Comparison of ENCODE assay signal across 2 cellular contexts in the genomic region with DNA sequence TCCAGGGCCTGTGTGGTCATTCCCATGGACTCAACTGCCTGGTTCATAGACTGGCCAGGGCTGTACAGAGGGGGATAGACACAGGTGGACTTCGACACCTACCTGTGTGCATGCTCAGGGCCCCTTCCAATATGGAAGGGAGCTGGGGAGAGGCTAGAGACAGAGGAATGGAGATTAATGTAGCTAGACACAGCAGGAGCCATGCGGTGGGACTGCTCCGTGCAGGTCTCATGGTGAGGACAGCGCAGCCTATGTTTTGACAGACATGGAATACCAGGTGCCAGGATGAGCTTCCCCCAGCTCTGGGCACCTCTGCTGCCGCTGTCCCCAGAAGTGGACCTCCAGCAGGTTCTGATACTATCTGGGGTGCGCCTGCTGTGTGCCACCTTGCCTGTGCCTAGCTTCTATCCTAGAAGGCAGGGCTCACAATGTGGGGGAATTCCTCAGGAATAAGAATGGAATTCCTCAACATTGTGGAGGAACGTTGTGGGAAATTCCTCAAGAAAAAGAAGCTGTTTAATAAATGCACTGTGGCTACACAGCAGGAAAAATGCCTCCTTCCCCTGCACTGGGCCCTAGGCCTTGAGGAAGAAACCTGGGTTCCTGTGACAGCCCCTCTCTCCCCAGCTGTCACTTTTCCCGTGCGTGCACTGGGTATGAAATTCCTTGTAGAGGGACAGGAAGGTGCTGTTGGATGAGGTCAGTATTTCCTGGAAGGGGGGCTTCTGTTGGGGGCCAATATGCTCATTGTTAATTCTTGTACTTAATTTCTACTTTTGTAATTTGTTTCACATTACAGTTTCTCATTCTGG.
TF ChIP-seq lines count a peak whose summit lies in the region.

No MANE protein-coding gene starts in this region.

TF ChIP-seq in GM23338, 12 proteins besides CTCF, POLR2A, EP300 and RAD21 (continues in another document):
- TF ChIP-seq STAT1 (IDR thresholded peaks at IDR 0.05; ENCODE audit: unreplicated experiment) (no peak), CREB1 (CRISPR knock-in tag; IDR thresholded peaks at IDR 0.05; ENCODE audit: low read depth) (no peak), NANOG (IDR thresholded peaks at IDR 0.05; ENCODE audit: borderline replicate concordance) (no peak), EZH2 (IDR thresholded peaks at IDR 0.05; ENCODE audit: low read depth, unreplicated experiment) (no peak), POLR2AphosphoS5 (IDR thresholded peaks at IDR 0.05; ENCODE audit: low read depth) (no peak), ZNF114 (CRISPR knock-in tag; IDR thresholded peaks at IDR 0.05) (no peak), JUNB (IDR thresholded peaks at IDR 0.05; ENCODE audit: unreplicated experiment) (no peak), EZH2phosphoT487 (IDR thresholded peaks at IDR 0.05; ENCODE audit: unreplicated experiment) (no peak), ETS1 (IDR thresholded peaks at IDR 0.05) (no peak), ZNF331 (CRISPR knock-in tag; IDR thresholded peaks at IDR 0.05; ENCODE audit: low read depth) (no peak)
- TF ChIP-seq, protein P1, sequence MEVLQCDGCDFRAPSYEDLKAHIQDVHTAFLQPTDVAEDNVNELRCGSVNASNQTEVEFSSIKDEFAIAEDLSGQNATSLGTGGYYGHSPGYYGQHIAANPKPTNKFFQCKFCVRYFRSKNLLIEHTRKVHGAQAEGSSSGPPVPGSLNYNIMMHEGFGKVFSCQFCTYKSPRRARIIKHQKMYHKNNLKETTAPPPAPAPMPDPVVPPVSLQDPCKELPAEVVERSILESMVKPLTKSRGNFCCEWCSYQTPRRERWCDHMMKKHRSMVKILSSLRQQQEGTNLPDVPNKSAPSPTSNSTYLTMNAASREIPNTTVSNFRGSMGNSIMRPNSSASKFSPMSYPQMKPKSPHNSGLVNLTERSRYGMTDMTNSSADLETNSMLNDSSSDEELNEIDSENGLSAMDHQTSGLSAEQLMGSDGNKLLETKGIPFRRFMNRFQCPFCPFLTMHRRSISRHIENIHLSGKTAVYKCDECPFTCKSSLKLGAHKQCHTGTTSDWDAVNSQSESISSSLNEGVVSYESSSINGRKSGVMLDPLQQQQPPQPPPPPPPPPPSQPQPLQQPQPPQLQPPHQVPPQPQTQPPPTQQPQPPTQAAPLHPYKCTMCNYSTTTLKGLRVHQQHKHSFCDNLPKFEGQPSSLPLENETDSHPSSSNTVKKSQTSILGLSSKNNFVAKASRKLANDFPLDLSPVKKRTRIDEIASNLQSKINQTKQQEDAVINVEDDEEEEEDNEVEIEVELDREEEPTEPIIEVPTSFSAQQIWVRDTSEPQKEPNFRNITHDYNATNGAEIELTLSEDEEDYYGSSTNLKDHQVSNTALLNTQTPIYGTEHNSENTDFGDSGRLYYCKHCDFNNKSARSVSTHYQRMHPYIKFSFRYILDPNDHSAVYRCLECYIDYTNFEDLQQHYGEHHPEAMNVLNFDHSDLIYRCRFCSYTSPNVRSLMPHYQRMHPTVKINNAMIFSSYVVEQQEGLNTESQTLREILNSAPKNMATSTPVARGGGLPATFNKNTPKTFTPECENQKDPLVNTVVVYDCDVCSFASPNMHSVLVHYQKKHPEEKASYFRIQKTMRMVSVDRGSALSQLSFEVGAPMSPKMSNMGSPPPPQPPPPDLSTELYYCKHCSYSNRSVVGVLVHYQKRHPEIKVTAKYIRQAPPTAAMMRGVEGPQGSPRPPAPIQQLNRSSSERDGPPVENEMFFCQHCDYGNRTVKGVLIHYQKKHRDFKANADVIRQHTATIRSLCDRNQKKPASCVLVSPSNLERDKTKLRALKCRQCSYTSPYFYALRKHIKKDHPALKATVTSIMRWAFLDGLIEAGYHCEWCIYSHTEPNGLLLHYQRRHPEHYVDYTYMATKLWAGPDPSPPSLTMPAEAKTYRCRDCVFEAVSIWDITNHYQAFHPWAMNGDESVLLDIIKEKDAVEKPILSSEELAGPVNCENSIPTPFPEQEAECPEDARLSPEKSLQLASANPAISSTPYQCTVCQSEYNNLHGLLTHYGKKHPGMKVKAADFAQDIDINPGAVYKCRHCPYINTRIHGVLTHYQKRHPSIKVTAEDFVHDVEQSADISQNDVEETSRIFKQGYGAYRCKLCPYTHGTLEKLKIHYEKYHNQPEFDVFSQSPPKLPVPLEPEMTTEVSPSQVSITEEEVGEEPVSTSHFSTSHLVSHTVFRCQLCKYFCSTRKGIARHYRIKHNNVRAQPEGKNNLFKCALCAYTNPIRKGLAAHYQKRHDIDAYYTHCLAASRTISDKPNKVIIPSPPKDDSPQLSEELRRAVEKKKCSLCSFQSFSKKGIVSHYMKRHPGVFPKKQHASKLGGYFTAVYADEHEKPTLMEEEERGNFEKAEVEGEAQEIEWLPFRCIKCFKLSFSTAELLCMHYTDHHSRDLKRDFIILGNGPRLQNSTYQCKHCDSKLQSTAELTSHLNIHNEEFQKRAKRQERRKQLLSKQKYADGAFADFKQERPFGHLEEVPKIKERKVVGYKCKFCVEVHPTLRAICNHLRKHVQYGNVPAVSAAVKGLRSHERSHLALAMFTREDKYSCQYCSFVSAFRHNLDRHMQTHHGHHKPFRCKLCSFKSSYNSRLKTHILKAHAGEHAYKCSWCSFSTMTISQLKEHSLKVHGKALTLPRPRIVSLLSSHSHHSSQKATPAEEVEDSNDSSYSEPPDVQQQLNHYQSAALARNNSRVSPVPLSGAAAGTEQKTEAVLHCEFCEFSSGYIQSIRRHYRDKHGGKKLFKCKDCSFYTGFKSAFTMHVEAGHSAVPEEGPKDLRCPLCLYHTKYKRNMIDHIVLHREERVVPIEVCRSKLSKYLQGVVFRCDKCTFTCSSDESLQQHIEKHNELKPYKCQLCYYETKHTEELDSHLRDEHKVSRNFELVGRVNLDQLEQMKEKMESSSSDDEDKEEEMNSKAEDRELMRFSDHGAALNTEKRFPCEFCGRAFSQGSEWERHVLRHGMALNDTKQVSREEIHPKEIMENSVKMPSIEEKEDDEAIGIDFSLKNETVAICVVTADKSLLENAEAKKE (CRISPR knock-in tag; IDR thresholded peaks at IDR 0.05) = no peak

TF ChIP-seq in HepG2, 621 proteins besides CTCF, POLR2A, EP300 and RAD21 (continues in another document):
- TF ChIP-seq HNF1B (CRISPR knock-in tag; IDR thresholded peaks at IDR 0.05) (0 out of 2 replicates have a peak, but pooled peaks have one; percentile 50), ZNF761 (CRISPR knock-in tag; conservative IDR thresholded peaks at IDR 0.05) (no peak), HNF4A (CRISPR knock-in tag; IDR thresholded peaks at IDR 0.05) (peak; percentile 46; the same call in 1 of the 2 replicates), RBM22 (optimal IDR thresholded peaks at IDR 0.05; ENCODE audit: low read length) (peak; percentile 28), ZNF550 (CRISPR knock-in tag; IDR thresholded peaks at IDR 0.05; ENCODE audit: borderline replicate concordance) (0 out of 2 replicates have a peak, but pooled peaks have one; percentile 34), TEAD3 (CRISPR knock-in tag; optimal IDR thresholded peaks at IDR 0.05; ENCODE audit: borderline replicate concordance) (peak; percentile 37), KLF9 (CRISPR knock-in tag; IDR thresholded peaks at IDR 0.05; ENCODE audit: low read depth) (no peak), AGO2 (optimal IDR thresholded peaks at IDR 0.05; ENCODE audit: low read depth, low read length) (peak; percentile 50), SIX1 (CRISPR knock-in tag; IDR thresholded peaks at IDR 0.05; ENCODE audit: borderline replicate concordance) (no peak), ZNF572 (CRISPR knock-in tag; IDR thresholded peaks at IDR 0.05) (0 out of 2 replicates have a peak, but pooled peaks have one; percentile 39), ZNF501 (CRISPR knock-in tag; IDR thresholded peaks at IDR 0.05) (peak; percentile 50; the same call in 1 of the 2 replicates), RBFOX2 (IDR thresholded peaks at IDR 0.05; ENCODE audit: low read depth, low read length) (peak; percentile 47; the same call in 1 of the 2 replicates)
- TF ChIP-seq, protein P2, sequence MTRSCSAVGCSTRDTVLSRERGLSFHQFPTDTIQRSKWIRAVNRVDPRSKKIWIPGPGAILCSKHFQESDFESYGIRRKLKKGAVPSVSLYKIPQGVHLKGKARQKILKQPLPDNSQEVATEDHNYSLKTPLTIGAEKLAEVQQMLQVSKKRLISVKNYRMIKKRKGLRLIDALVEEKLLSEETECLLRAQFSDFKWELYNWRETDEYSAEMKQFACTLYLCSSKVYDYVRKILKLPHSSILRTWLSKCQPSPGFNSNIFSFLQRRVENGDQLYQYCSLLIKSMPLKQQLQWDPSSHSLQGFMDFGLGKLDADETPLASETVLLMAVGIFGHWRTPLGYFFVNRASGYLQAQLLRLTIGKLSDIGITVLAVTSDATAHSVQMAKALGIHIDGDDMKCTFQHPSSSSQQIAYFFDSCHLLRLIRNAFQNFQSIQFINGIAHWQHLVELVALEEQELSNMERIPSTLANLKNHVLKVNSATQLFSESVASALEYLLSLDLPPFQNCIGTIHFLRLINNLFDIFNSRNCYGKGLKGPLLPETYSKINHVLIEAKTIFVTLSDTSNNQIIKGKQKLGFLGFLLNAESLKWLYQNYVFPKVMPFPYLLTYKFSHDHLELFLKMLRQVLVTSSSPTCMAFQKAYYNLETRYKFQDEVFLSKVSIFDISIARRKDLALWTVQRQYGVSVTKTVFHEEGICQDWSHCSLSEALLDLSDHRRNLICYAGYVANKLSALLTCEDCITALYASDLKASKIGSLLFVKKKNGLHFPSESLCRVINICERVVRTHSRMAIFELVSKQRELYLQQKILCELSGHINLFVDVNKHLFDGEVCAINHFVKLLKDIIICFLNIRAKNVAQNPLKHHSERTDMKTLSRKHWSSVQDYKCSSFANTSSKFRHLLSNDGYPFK (CRISPR knock-in tag; IDR thresholded peaks at IDR 0.05; ENCODE audit: borderline replicate concordance) = 0 out of 2 replicates have a peak, but pooled peaks have one; percentile 31
- TF ChIP-seq, protein P3, sequence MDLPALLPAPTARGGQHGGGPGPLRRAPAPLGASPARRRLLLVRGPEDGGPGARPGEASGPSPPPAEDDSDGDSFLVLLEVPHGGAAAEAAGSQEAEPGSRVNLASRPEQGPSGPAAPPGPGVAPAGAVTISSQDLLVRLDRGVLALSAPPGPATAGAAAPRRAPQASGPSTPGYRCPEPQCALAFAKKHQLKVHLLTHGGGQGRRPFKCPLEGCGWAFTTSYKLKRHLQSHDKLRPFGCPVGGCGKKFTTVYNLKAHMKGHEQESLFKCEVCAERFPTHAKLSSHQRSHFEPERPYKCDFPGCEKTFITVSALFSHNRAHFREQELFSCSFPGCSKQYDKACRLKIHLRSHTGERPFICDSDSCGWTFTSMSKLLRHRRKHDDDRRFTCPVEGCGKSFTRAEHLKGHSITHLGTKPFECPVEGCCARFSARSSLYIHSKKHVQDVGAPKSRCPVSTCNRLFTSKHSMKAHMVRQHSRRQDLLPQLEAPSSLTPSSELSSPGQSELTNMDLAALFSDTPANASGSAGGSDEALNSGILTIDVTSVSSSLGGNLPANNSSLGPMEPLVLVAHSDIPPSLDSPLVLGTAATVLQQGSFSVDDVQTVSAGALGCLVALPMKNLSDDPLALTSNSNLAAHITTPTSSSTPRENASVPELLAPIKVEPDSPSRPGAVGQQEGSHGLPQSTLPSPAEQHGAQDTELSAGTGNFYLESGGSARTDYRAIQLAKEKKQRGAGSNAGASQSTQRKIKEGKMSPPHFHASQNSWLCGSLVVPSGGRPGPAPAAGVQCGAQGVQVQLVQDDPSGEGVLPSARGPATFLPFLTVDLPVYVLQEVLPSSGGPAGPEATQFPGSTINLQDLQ (CRISPR knock-in tag; IDR thresholded peaks at IDR 0.05) = no peak
- TF ChIP-seq, protein P4, sequence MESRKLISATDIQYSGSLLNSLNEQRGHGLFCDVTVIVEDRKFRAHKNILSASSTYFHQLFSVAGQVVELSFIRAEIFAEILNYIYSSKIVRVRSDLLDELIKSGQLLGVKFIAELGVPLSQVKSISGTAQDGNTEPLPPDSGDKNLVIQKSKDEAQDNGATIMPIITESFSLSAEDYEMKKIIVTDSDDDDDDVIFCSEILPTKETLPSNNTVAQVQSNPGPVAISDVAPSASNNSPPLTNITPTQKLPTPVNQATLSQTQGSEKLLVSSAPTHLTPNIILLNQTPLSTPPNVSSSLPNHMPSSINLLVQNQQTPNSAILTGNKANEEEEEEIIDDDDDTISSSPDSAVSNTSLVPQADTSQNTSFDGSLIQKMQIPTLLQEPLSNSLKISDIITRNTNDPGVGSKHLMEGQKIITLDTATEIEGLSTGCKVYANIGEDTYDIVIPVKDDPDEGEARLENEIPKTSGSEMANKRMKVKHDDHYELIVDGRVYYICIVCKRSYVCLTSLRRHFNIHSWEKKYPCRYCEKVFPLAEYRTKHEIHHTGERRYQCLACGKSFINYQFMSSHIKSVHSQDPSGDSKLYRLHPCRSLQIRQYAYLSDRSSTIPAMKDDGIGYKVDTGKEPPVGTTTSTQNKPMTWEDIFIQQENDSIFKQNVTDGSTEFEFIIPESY (CRISPR knock-in tag; IDR thresholded peaks at IDR 0.05) = no peak
- TF ChIP-seq, protein P5, sequence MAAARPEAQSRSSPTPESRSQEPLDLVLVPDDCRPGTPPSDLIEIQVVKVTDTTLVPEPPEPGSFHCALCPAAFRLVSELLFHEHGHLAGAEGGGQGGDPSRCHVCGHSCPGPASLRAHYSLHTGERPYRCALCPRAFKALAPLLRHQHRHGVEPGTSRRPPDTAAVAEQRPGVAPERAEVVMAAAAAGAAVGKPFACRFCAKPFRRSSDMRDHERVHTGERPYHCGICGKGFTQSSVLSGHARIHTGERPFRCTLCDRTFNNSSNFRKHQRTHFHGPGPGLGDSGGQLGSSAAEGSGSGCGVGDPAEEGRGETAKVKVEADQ (CRISPR knock-in tag; IDR thresholded peaks at IDR 0.05; ENCODE audit: borderline replicate concordance) = no peak
- TF ChIP-seq, protein P6, sequence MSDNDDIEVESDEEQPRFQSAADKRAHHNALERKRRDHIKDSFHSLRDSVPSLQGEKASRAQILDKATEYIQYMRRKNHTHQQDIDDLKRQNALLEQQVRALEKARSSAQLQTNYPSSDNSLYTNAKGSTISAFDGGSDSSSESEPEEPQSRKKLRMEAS (IDR thresholded peaks at IDR 0.05) = 0 out of 2 replicates have a peak, but pooled peaks have one; percentile 36
